ENCODE assay signal across 16 cellular contexts in the genomic region with DNA sequence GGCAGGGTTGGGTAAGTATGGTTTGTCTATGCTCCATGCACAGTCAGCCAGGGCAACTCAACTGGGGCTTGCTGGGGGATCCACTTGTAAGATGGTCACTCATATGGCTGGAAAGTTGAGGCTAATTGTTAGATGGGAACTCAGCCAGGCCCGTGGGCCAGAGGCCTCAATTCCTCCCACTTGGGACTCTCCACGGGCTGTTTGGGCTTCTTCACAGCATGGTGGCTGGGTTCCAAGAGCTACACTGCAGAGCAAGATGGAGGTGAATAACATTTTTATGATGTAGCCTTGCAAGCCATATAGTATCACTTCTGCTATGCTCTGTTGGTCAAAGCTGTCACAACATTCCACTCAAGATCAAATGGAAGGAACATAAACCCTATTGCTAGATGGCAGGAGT. TPM values are rescaled to one million over a fixed set of nuclear protein-coding genes. Genes with fewer than 3 reads are reported as not detected.
A peak's percentile ranks its signal among the peaks of the same experiment; 100 is the strongest.
DNase-seq lines count a peak whose midpoint lies in the region; ATAC-seq, FAIRE-seq and TF ChIP-seq lines count a peak whose summit lies in the region.
"Had no signal": no experiment of that assay in that cellular context is flagged by ENCODE, and none has a peak within 500 bp of the region (broad histone marks: within the 10 kb centered on the region; RNA-seq: fewer than 3 reads in every experiment).

No MANE protein-coding gene starts in this region.

- H3K36me3 ChIP-seq in CD4-positive, alpha-beta memory T cell (ENCODE audit: insufficient read depth, low read length): no peaks in the 10 kb centered on the region
- no peaks in the 10 kb centered on the region for H3K36me3 ChIP-seq in lower lobe of right lung
- H3K36me3 ChIP-seq: ascending aorta, neural progenitor cell had no signal

- H3K9me3 Mint-ChIP-seq in CD4-positive, alpha-beta memory T cell: peaks cover 0 to 2% (median 0%) of the 10 kb centered on the region in 8 donors
- peaks cover 3% of the 10 kb centered on the region for H3K9me3 Mint-ChIP-seq in activated CD4-positive, alpha-beta memory T cell treated with anti-CD3 and anti-CD28 coated beads for 36 hours

- H3K27me3 ChIP-seq in CD4-positive, alpha-beta memory T cell (ENCODE audit: insufficient read depth, low read length): no peaks in the 10 kb centered on the region
- H3K27me3 ChIP-seq in lower lobe of right lung (ENCODE audit: low read depth): no peaks in the 10 kb centered on the region
- H3K27me3 ChIP-seq: ascending aorta, hepatocyte, neural progenitor cell had no signal

- no peak for TF ChIP-seq CTCF in lower lobe of right lung (IDR thresholded peaks at IDR 0.05)

- no peak for FAIRE-seq in GM12891 (lab: Jason Lieb, UNC)

- intact Hi-C loops in CD4-positive, alpha-beta memory T cell (cut with micrococcal nuclease): loop anchor here (2.0 kb wide), 1 partner anchor 57 kb away; no protein-coding TSS in a partner anchor
- intact Hi-C loops in activated CD4-positive, alpha-beta memory T cell treated with anti-CD3 and anti-CD28 coated beads for 36 hours (cut with micrococcal nuclease): no loop called here
- intact Hi-C loops in lower lobe of right lung (cut with DNase I): no loop called here

- H3K4me3 Mint-ChIP-seq in CD4-positive, alpha-beta memory T cell: peak overlapping the region; percentile 82 to 92 (median 88)
- H3K4me3 Mint-ChIP-seq in activated CD4-positive, alpha-beta memory T cell treated with anti-CD3 and anti-CD28 coated beads for 36 hours: peak overlapping the region; percentile 70
- H3K4me3 Mint-ChIP-seq: neural progenitor cell had no signal

- H3K4me1 Mint-ChIP-seq in CD4-positive, alpha-beta memory T cell: peaks cover 47 to 73% (median 62%) of the 10 kb centered on the region in 4 donors
- H3K4me1 Mint-ChIP-seq in activated CD4-positive, alpha-beta memory T cell treated with anti-CD3 and anti-CD28 coated beads for 36 hours (ENCODE audit: low read depth): peaks cover 91% of the 10 kb centered on the region

- H3K4me1 ChIP-seq in CD4-positive, alpha-beta memory T cell (ENCODE audit: insufficient read depth, low read length): peaks cover 48% of the 10 kb centered on the region
- peaks cover 59% of the 10 kb centered on the region for H3K4me1 ChIP-seq in lower lobe of right lung
- H3K4me1 ChIP-seq: ascending aorta had no signal

- CTCF ChIA-PET in CD4-positive, alpha-beta memory T cell (lab: Charles Lee; ENCODE audit: partially characterized antibody): interaction anchor here (0.7 to 5.8 kb wide), 6 partner anchors 10 to 123 kb away, joined by 3 to 35 read pairs (median 3); a partner anchor contains a TSS
- CTCF ChIA-PET in activated CD4-positive, alpha-beta memory T cell treated with anti-CD3 and anti-CD28 coated beads for 36 hours (lab: Charles Lee): interaction anchor here (0.6 to 1.8 kb wide), 7 partner anchors 34 to 959 kb away, joined by 3 to 12 read pairs (median 4); a partner anchor contains a TSS

- TF ChIP-seq POLR2A in GM12891 (IDR thresholded peaks at IDR 0.05; ENCODE audit: low read depth, low read length): no peak

- peaks cover 6 to 12% of the 10 kb centered on the region in 2 donors for H3K36me3 Mint-ChIP-seq in CD4-positive, alpha-beta memory T cell
- peaks cover 20% of the 10 kb centered on the region for H3K36me3 Mint-ChIP-seq in activated CD4-positive, alpha-beta memory T cell treated with anti-CD3 and anti-CD28 coated beads for 36 hours
- H3K36me3 Mint-ChIP-seq: neural progenitor cell had no signal

- peak overlapping the region; percentile 23 for H3K27ac ChIP-seq in CD4-positive, alpha-beta memory T cell (ENCODE audit: low read depth, low read length)
- peak overlapping the region; percentile 15 for H3K27ac ChIP-seq in lower lobe of right lung
- H3K27ac ChIP-seq: ascending aorta, hepatocyte, neural progenitor cell had no signal

- H3K9me3 ChIP-seq in CD4-positive, alpha-beta memory T cell (ENCODE audit: control insufficient read depth in 1 of 2, low read length in 2 of 2): no peaks in the 10 kb centered on the region
- H3K9me3 ChIP-seq in lower lobe of right lung: no peaks in the 10 kb centered on the region
- H3K9me3 ChIP-seq: ascending aorta had no signal

- ATAC-seq in lower lobe of right lung: peak in 1 of 2 donors; percentile 41
- no peak for ATAC-seq in SK-N-SH treated with all-trans-retinoic acid at 6 μM for 48 hours
- no peak for ATAC-seq in GM18870 (IDR thresholded peaks at IDR 0.05; ENCODE audit: unreplicated experiment)
- ATAC-seq: sciatic nerve had no signal

- POLR2A ChIA-PET in CD4-positive, alpha-beta memory T cell (lab: Charles Lee; ENCODE audit: partially characterized antibody): interaction anchor here (0.6 to 11.3 kb wide), 11 partner anchors 8 to 263 kb away, joined by 3 to 98 read pairs (median 5); a partner anchor contains a TSS
- POLR2A ChIA-PET in activated CD4-positive, alpha-beta memory T cell treated with anti-CD3 and anti-CD28 coated beads for 36 hours (lab: Charles Lee): interaction anchor here (0.8 to 2.9 kb wide), 5 partner anchors 30 to 56 kb away, joined by 4 to 13 read pairs (median 5); a partner anchor contains a TSS

- H3K4me3 ChIP-seq in CD4-positive, alpha-beta memory T cell (ENCODE audit: low read length in 2 of 2): peak overlapping the region in 1 of 2 donors; percentile 45
- H3K4me3 ChIP-seq in lower lobe of right lung: no peak overlapping the region
- H3K4me3 ChIP-seq: ascending aorta, hepatocyte, neural progenitor cell had no signal

- H3K27me3 Mint-ChIP-seq in CD4-positive, alpha-beta memory T cell: no peaks in the 10 kb centered on the region
- H3K27me3 Mint-ChIP-seq in activated CD4-positive, alpha-beta memory T cell treated with anti-CD3 and anti-CD28 coated beads for 36 hours: no peaks in the 10 kb centered on the region

- DNase-seq in CD4-positive, alpha-beta memory T cell: no peak
- DNase-seq in GM12891 (ENCODE audit: insufficient read length, low spot score): no peak
- DNase-seq in activated CD4-positive, alpha-beta memory T cell treated with anti-CD3 and anti-CD28 coated beads for 36 hours: no peak
- DNase-seq in lower lobe of right lung: no peak
- DNase-seq in hypothalamus (lab: John Stamatoyannopoulos, UW): no peak
- DNase-seq: GDM1, GOT3, Kasumi-1, NCI-H2029 treated with DMSO at 0.1 percent for 48 hours, Right ventricle myocardium superior had no signal

- H3K27ac Mint-ChIP-seq in CD4-positive, alpha-beta memory T cell: peak overlapping the region; percentile 86 to 94 (median 92)
- H3K27ac Mint-ChIP-seq in activated CD4-positive, alpha-beta memory T cell treated with anti-CD3 and anti-CD28 coated beads for 36 hours: peak overlapping the region; percentile 96
- H3K27ac Mint-ChIP-seq: neural progenitor cell had no signal

TF ChIP-seq in GM12891, 5 proteins besides CTCF, POLR2A, EP300 and RAD21:
- TF ChIP-seq SPI1 (IDR thresholded peaks at IDR 0.05; ENCODE audit: low read depth, low read length): peak; percentile 27; the same call in 1 of the 2 replicates
- TF ChIP-seq POLR2AphosphoS5 (IDR thresholded peaks at IDR 0.05; ENCODE audit: low read depth, low read length): no peak

TF ChIP-seq in SK-N-SH treated with all-trans-retinoic acid at 6 μM for 48 hours, 23 proteins besides CTCF, POLR2A, EP300 and RAD21 (continues in another document):
- TF ChIP-seq GLIS3 (CRISPR knock-in tag; IDR thresholded peaks at IDR 0.05): no peak
- TF ChIP-seq, protein P1, sequence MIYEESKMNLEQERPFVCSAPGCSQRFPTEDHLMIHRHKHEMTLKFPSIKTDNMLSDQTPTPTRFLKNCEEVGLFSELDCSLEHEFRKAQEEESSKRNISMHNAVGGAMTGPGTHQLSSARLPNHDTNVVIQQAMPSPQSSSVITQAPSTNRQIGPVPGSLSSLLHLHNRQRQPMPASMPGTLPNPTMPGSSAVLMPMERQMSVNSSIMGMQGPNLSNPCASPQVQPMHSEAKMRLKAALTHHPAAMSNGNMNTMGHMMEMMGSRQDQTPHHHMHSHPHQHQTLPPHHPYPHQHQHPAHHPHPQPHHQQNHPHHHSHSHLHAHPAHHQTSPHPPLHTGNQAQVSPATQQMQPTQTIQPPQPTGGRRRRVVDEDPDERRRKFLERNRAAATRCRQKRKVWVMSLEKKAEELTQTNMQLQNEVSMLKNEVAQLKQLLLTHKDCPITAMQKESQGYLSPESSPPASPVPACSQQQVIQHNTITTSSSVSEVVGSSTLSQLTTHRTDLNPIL (CRISPR knock-in tag; IDR thresholded peaks at IDR 0.05; ENCODE audit: low read depth): no peak
- TF ChIP-seq ISL1 (CRISPR knock-in tag; IDR thresholded peaks at IDR 0.05): no peak
- no peak for TF ChIP-seq PPARA (CRISPR knock-in tag; IDR thresholded peaks at IDR 0.05; ENCODE audit: borderline replicate concordance)
- no peak for TF ChIP-seq ZFP3 (CRISPR knock-in tag; IDR thresholded peaks at IDR 0.05)
- no peak for TF ChIP-seq ZNF8 (CRISPR knock-in tag; IDR thresholded peaks at IDR 0.05)
- TF ChIP-seq, protein P2, sequence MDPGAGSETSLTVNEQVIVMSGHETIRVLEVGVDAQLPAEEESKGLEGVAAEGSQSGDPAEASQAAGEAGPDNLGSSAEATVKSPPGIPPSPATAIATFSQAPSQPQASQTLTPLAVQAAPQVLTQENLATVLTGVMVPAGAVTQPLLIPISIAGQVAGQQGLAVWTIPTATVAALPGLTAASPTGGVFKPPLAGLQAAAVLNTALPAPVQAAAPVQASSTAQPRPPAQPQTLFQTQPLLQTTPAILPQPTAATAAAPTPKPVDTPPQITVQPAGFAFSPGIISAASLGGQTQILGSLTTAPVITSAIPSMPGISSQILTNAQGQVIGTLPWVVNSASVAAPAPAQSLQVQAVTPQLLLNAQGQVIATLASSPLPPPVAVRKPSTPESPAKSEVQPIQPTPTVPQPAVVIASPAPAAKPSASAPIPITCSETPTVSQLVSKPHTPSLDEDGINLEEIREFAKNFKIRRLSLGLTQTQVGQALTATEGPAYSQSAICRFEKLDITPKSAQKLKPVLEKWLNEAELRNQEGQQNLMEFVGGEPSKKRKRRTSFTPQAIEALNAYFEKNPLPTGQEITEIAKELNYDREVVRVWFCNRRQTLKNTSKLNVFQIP (CRISPR knock-in tag; IDR thresholded peaks at IDR 0.05; ENCODE audit: borderline replicate concordance, low read depth): no peak
- TF ChIP-seq, protein P3, sequence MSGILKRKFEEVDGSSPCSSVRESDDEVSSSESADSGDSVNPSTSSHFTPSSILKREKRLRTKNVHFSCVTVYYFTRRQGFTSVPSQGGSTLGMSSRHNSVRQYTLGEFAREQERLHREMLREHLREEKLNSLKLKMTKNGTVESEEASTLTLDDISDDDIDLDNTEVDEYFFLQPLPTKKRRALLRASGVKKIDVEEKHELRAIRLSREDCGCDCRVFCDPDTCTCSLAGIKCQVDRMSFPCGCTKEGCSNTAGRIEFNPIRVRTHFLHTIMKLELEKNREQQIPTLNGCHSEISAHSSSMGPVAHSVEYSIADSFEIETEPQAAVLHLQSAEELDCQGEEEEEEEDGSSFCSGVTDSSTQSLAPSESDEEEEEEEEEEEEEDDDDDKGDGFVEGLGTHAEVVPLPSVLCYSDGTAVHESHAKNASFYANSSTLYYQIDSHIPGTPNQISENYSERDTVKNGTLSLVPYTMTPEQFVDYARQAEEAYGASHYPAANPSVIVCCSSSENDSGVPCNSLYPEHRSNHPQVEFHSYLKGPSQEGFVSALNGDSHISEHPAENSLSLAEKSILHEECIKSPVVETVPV (CRISPR knock-in tag; IDR thresholded peaks at IDR 0.05): no peak

RNA-seq across cellular contexts. Expression of a gene that starts 39.2 kb away (rescaled TPM):
- total RNA-seq in CD4-positive, alpha-beta memory T cell: 100 to 1,000 TPM; 123 to 131 TPM
- polyA plus RNA-seq in CD4-positive, alpha-beta memory T cell: 10 to 100 TPM; 45.1 to 99.4 TPM
- polyA plus RNA-seq in GM12891 (2012; ENCODE audit: low read depth, missing spikeins): 70.4 TPM
- total RNA-seq in activated CD4-positive, alpha-beta memory T cell treated with anti-CD3 and anti-CD28 coated beads for 36 hours: 10 to 100 TPM; 88.7 to 93.3 TPM
- total RNA-seq in lower lobe of right lung: 60.1 TPM
